1 cellular context compared by ENCODE assay signal in the genomic region with DNA sequence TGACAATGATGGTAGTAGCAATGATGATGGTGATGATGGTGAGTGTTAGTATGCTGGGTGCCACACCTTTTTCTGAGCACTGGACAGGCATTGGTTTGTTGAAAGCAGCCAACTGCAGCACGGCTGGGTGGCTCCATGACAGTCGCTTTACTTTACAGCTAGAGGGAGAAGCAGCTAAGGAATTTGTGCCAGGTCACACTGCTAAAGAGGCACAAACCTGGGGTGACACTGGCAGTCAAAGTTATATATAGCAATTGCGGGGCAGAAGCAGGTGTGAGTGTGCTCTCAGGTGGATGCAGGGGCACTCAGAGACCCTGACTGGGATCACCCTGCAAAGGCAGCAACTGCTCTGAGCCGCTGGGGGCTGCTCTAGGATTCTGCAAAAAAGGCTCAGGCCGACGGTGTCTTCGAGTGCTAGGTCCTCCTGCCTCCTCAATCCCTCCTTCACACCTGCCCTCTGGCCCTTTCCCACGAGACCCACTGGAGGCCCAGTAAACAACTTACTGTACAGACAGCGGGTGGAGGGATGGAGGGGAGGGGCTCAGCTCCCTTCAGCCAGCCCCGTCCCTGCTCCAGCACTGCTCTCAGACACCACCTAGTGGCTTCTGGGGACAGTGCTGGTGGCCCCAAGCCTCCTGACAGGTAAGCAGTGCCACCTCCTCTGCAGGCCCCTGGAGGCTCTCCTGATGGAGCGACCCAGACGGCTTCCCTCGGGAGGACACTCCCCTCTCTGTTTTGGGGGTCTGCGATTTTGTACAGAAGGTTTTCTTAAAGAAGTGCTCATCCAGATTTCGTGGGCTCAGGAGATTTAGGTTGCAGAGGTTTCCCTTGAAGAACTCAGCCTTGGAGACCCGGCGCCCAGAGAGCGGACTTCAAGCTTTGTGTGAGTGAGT.
A peak's percentile ranks its signal among the peaks of the same experiment; 100 is the strongest.
TF ChIP-seq lines count a peak whose summit lies in the region.

No MANE protein-coding gene starts in this region.

TF ChIP-seq in IMR-90, 13 proteins besides CTCF, POLR2A, EP300 and RAD21:
- peak; percentile 89 for TF ChIP-seq SMC3 (IDR thresholded peaks at IDR 0.05; ENCODE audit: low read depth, low read length)
- peak; percentile 87 for TF ChIP-seq MAZ (IDR thresholded peaks at IDR 0.05; ENCODE audit: borderline replicate concordance, low read depth, low read length)
- no peak for TF ChIP-seq ELK1 (IDR thresholded peaks at IDR 0.05; ENCODE audit: borderline replicate concordance, low read depth, low read length)
- no peak for TF ChIP-seq FOS (IDR thresholded peaks at IDR 0.05; ENCODE audit: low read depth, low read length)
- no peak for TF ChIP-seq NFE2L2 (IDR thresholded peaks at IDR 0.05; ENCODE audit: low read depth, low read length)
- TF ChIP-seq BHLHE40 (IDR thresholded peaks at IDR 0.05; ENCODE audit: low read depth, low read length): no peak
